ENCODE assay signal across 8 cellular contexts in genomic region chrX:31658360-31658759, GRCh38.
A peak's percentile ranks its signal among the peaks of the same experiment; 100 is the strongest.
DNase-seq lines count a peak whose midpoint lies in the region; ATAC-seq, FAIRE-seq and TF ChIP-seq lines count a peak whose summit lies in the region.

No MANE protein-coding gene starts in this region.

- TF ChIP-seq CTCF in 22Rv1 (IDR thresholded peaks at IDR 0.05): peak; percentile 49

- DNase-seq in GM18507 (ENCODE audit: extremely low spot score, insufficient read length, low read depth): no peak
- DNase-seq in NCI-H69 (lab: John Stamatoyannopoulos, UW): peak; percentile 38
- DNase-seq in dermis blood vessel endothelial cell: peak; percentile 26
- DNase-seq in pons (ENCODE audit: low spot score): peak; percentile 51
- DNase-seq in stimulated activated CD4-positive, alpha-beta T cell treated with anti-CD3 and anti-CD28 coated beads, Interleukin-15, amount 100 ng/mL, for 24 hours: no peak
- DNase-seq in UCSD-AML1 (lab: John Stamatoyannopoulos, UW; ENCODE audit: unreplicated experiment): no peak

- no peak for ATAC-seq in GM21423 (IDR thresholded peaks at IDR 0.05; ENCODE audit: unreplicated experiment)

- peak; percentile 24 for FAIRE-seq in GM18507 (lab: Jason Lieb, UNC)

- no peak overlapping the region for H3K27ac ChIP-seq in 22Rv1

Comparison
In these comparisons a context has a peak if more than half of its experiments do, and no peak if none do; other contexts are left out.
1. DNase-seq: peak in NCI-H69 (single experiment), dermis blood vessel endothelial cell (single experiment) and pons (single experiment); none in GM18507 (single experiment), stimulated activated CD4-positive, alpha-beta T cell treated with anti-CD3 and anti-CD28 coated beads, Interleukin-15, amount 100 ng/mL, for 24 hours (single experiment) and UCSD-AML1 (single experiment).